8 cellular contexts compared by ENCODE assay signal in the genomic region with DNA sequence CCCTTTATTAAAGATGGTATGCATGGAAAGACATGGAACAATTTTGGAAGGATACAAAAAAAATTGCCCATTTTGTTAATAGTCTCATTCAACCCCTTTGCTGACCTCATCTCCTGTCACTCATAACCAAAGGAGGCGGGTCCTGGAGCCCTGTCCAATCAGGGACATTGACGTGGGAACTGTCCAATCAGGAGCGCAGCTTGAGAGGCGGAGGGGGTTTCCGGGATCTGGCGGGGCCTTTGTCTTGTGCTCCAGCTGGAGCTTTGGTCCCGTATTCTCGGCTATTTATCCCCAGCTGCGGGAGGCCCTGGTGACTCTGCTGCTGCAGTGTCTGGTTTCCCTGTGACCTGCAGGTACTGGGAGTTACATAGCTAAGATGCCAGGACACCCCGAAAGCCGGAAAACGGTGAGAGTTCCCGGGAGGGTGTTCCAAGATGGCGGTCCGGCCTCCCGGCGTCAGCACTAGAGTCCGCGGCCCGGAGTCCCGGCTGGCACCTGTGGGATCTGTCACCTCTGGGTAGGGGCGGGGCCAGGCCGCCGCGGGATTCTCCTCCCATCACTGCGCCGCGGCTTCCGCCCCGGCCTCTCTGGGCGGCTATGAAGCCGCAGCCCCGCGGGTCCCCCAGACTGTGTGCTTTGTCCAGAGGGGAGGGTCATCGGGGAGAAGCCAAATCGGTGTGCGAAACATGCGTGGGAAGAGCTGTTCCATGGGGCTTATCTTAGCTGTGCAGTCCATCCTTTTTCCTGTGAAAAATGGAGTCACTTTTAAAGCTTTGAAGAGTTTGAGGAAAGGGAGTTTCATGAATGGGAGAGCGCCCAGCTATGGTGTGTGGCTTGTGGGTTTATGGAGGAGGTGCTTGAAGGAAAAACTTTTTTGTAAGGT. TPM values are rescaled to one million over a fixed set of nuclear protein-coding genes. Genes with fewer than 3 reads are reported as not detected.
DNase-seq lines count a peak whose midpoint lies in the region; ATAC-seq and TF ChIP-seq lines count a peak whose summit lies in the region.

Gene ZNF678, plus strand, starts transcription at position 238 of the 883 bp plus-strand sequence. CDS start 87,436 bp downstream, outside the sequence.

- no peaks in the 10 kb centered on the region for H4K20me1 ChIP-seq in hepatocyte (ENCODE audit: insufficient read depth, poor library complexity, severe bottlenecking)

- no peaks in the 10 kb centered on the region for H3K9me2 ChIP-seq in hepatocyte (replicated peaks; ENCODE audit: insufficient read depth)

- H3K79me2 ChIP-seq in hepatocyte: peaks cover 44% of the 10 kb centered on the region

- WGBS in hepatocyte (ENCODE audit: low lambda C conversion rate, missing lambda C conversion rate): under 1% methylated on average over 38 of the region's 39 CpGs
- 0 to 1% methylated on average over 39 of the region's 39 CpGs for WGBS in aorta, 2 donors

- H3K4me3 ChIP-seq in hepatocyte (peak within 1 kb of the TSS; percentile 60), rectal smooth muscle tissue (ENCODE audit: low read length) (peak within 1 kb of the TSS; percentile 89), aorta (ENCODE audit: low read length in 2 of 2) (peak within 1 kb of the TSS; percentile 71 to 86)

- intact Hi-C loops in aorta (cut with DNase I): loop anchor here in 1 of 2 donors (5.0 kb wide), 1 partner anchor 169 kb away; no protein-coding TSS in a partner anchor

- DNase-seq in NCI-H2029 (lab: John Stamatoyannopoulos, UW) (peak; percentile 91), T-helper 9 cell (peak; percentile 68), astrocyte of the hippocampus (ENCODE audit: low read depth, low spot score) (peak; percentile 98), hepatocyte (ENCODE audit: low spot score) (peak; percentile 97), aorta (peak; percentile 94 to 95)

- H3K27ac ChIP-seq in hepatocyte: peak within 1 kb of the TSS; percentile 98
- peak within 1 kb of the TSS; percentile 74 for H3K27ac ChIP-seq in rectal smooth muscle tissue (ENCODE audit: low read depth, low read length)
- H3K27ac ChIP-seq in aorta (ENCODE audit: low read depth in 1 of 2, low read length in 2 of 2): peak within 1 kb of the TSS; percentile 67 to 77

- H3K9me3 ChIP-seq in hepatocyte (ENCODE audit: low read depth) (no peaks in the 10 kb centered on the region), aorta (ENCODE audit: control insufficient read depth, low read length) (no peaks in the 10 kb centered on the region)

- peak; percentile 89 for ATAC-seq in GM18508 (IDR thresholded peaks at IDR 0.05; ENCODE audit: insufficient read depth, unreplicated experiment)
- ATAC-seq in HG02981 (IDR thresholded peaks at IDR 0.05; ENCODE audit: unreplicated experiment): peak; percentile 92
- peak; percentile 92 for ATAC-seq in aorta (ENCODE audit: low FRiP score)

- H3K4me1 ChIP-seq in hepatocyte (ENCODE audit: insufficient read depth): peaks cover 5% of the 10 kb centered on the region
- H3K4me1 ChIP-seq in rectal smooth muscle tissue (ENCODE audit: control insufficient read depth, insufficient read depth, low read length): peaks cover 6% of the 10 kb centered on the region
- no peaks in the 10 kb centered on the region for H3K4me1 ChIP-seq in aorta (ENCODE audit: control insufficient read depth in 1 of 2, insufficient read depth in 2 of 2, low read length in 2 of 2)

- no peaks in the 10 kb centered on the region for H3K27me3 ChIP-seq in hepatocyte
- H3K27me3 ChIP-seq in rectal smooth muscle tissue (ENCODE audit: control insufficient read depth, insufficient read depth, low read length): peaks cover 12% of the 10 kb centered on the region
- no peaks in the 10 kb centered on the region for H3K27me3 ChIP-seq in aorta (ENCODE audit: control insufficient read depth in 1 of 2, insufficient read depth in 2 of 2, low read length in 1 of 2)

- peak within 1 kb of the TSS; percentile 54 for H3K9ac ChIP-seq in rectal smooth muscle tissue (ENCODE audit: low read length)

- H3K4me2 ChIP-seq in hepatocyte: peak within 1 kb of the TSS; percentile 79

- H3K36me3 ChIP-seq in hepatocyte (replicated peaks; ENCODE audit: insufficient read depth, low read depth): no peaks in the 10 kb centered on the region
- H3K36me3 ChIP-seq in rectal smooth muscle tissue (ENCODE audit: control insufficient read depth, insufficient read depth, low read length): no peaks in the 10 kb centered on the region
- no peaks in the 10 kb centered on the region for H3K36me3 ChIP-seq in aorta (ENCODE audit: control insufficient read depth in 1 of 2, insufficient read depth in 2 of 2, low read length in 1 of 2)

- no peak for TF ChIP-seq CTCF in hepatocyte (IDR thresholded peaks at IDR 0.05; ENCODE audit: poor library complexity)

- H2AFZ ChIP-seq in hepatocyte: peak within 1 kb of the TSS; percentile 78

RNA-seq across cellular contexts. Expression of gene ZNF678, which starts in this region (rescaled TPM):
- total RNA-seq in hepatocyte: 11.5 and 14.2 TPM in 2 replicates
- 1.7 and 2.3 TPM in 2 replicates for polyA plus RNA-seq in hepatocyte
- total RNA-seq in aorta: 1 to 10 TPM; 7.2 to 9.7 TPM
- polyA plus RNA-seq in aorta: 1 to 10 TPM; 1.8 to 2.8 TPM

Comparison
In these comparisons a context has a peak if more than half of its experiments do, and no peak if none do; other contexts are left out.
1. Peak in every context shown above with its lines: DNase-seq, ATAC-seq, H3K4me3 ChIP-seq and H3K27ac ChIP-seq.